ENCODE assay signal across 9 cellular contexts in genomic region chr22:20298110-20298802, GRCh38. TPM values are rescaled to one million over a fixed set of nuclear protein-coding genes. Genes with fewer than 3 reads are reported as not detected.
DNase-seq lines count a peak whose midpoint lies in the region; ATAC-seq and TF ChIP-seq lines count a peak whose summit lies in the region.
"Had no signal": no experiment of that assay in that cellular context is flagged by ENCODE, and none has a peak within 500 bp of the region (broad histone marks: within the 10 kb centered on the region; RNA-seq: fewer than 3 reads in every experiment).

No MANE protein-coding gene starts in this region.

- H3K4me3 ChIP-seq in iPS-15b (ENCODE audit: low read depth, low read length): peak overlapping the region; percentile 69
- H3K4me3 ChIP-seq in skin epidermis: peak overlapping the region; percentile 34 to 64 (median 41)

- no peaks in the 10 kb centered on the region for H3K4me1 Mint-ChIP-seq in activated CD8-positive, alpha-beta T cell treated with anti-CD3 and anti-CD28 coated beads for 36 hours (ENCODE audit: low read depth)

- H3K27ac Mint-ChIP-seq in activated CD8-positive, alpha-beta T cell treated with anti-CD3 and anti-CD28 coated beads for 36 hours: no peak overlapping the region

- H3K27me3 ChIP-seq in iPS-15b (ENCODE audit: control insufficient read depth, insufficient read depth, low read length): peaks cover 40% of the 10 kb centered on the region

- H3K9ac ChIP-seq in iPS-15b (ENCODE audit: low read depth, low read length): peak overlapping the region; percentile 60

- DNase-seq in NCI-H146 (lab: John Stamatoyannopoulos, UW): peak; percentile 26
- no peak for DNase-seq in NCI-H146 treated with DMSO at 0.1 percent for 48 hours (lab: John Stamatoyannopoulos, UW; ENCODE audit: unreplicated experiment)
- no peak for DNase-seq in activated CD8-positive, alpha-beta T cell treated with anti-CD3 and anti-CD28 coated beads for 36 hours
- DNase-seq in anterior cingulate cortex (lab: John Stamatoyannopoulos, UW): no peak
- DNase-seq in NK-92 treated with Interleukin-12 subunit alpha and Interleukin-12 subunit beta, amount 100 ng/mL, for 24 hours (lab: John Stamatoyannopoulos, UW): no peak
- no peak for DNase-seq in T-helper 9 cell

- H3K27ac ChIP-seq in skin epidermis: no peak overlapping the region

- no peaks in the 10 kb centered on the region for H3K9me3 ChIP-seq in iPS-15b (ENCODE audit: control insufficient read depth, insufficient read depth, low read length)
- H3K9me3 ChIP-seq: sigmoid colon had no signal

- H3K9me3 Mint-ChIP-seq in activated CD8-positive, alpha-beta T cell treated with anti-CD3 and anti-CD28 coated beads for 36 hours: no peaks in the 10 kb centered on the region

- CTCF ChIA-PET in activated CD8-positive, alpha-beta T cell treated with anti-CD3 and anti-CD28 coated beads for 36 hours (lab: Charles Lee): interaction anchor here (1.5 kb wide), 1 partner anchor 19 kb away, joined by 3 read pairs; no protein-coding TSS in a partner anchor

- ATAC-seq in activated CD8-positive, alpha-beta T cell treated with anti-CD3 and anti-CD28 coated beads for 36 hours: no peak

- POLR2A ChIA-PET in activated CD8-positive, alpha-beta T cell treated with anti-CD3 and anti-CD28 coated beads for 36 hours (lab: Charles Lee): interaction anchor here (1.0 kb wide), 1 partner anchor 15 kb away, joined by 4 read pairs; no protein-coding TSS in a partner anchor

- H3K27me3 Mint-ChIP-seq in activated CD8-positive, alpha-beta T cell treated with anti-CD3 and anti-CD28 coated beads for 36 hours: peaks cover 12% of the 10 kb centered on the region

- H3K4me1 ChIP-seq in iPS-15b (ENCODE audit: control insufficient read depth, insufficient read depth, low read length): no peaks in the 10 kb centered on the region

- no peaks in the 10 kb centered on the region for H3K36me3 ChIP-seq in iPS-15b (ENCODE audit: control insufficient read depth, insufficient read depth, low read length)
- H3K36me3 ChIP-seq: sigmoid colon had no signal

- intact Hi-C loops in activated CD8-positive, alpha-beta T cell treated with anti-CD3 and anti-CD28 coated beads for 36 hours (cut with micrococcal nuclease): no loop called here

- H3K36me3 Mint-ChIP-seq in activated CD8-positive, alpha-beta T cell treated with anti-CD3 and anti-CD28 coated beads for 36 hours (ENCODE audit: low read depth): no peaks in the 10 kb centered on the region

- H3K4me3 Mint-ChIP-seq in activated CD8-positive, alpha-beta T cell treated with anti-CD3 and anti-CD28 coated beads for 36 hours: peak overlapping the region; percentile 76

- no peak for TF ChIP-seq CTCF in activated CD8-positive, alpha-beta T cell treated with anti-CD3 and anti-CD28 coated beads for 36 hours (IDR thresholded peaks at IDR 0.05)

RNA-seq across cellular contexts. Expression of gene DGCR6L, which starts 21.6 kb away (rescaled TPM):
- total RNA-seq in activated CD8-positive, alpha-beta T cell treated with anti-CD3 and anti-CD28 coated beads for 36 hours: 10 to 100 TPM; 30.7 to 32.0 TPM

RNA-seq across cellular contexts. Expression of gene RTN4R, which starts 30.1 kb away (rescaled TPM):
- 1 to 10 TPM; 2.8 to 3.7 TPM for total RNA-seq in activated CD8-positive, alpha-beta T cell treated with anti-CD3 and anti-CD28 coated beads for 36 hours
